ENCODE assay signal across 17 cellular contexts in genomic region chr16:12406840-12407690, GRCh38.
DNase-seq lines count a peak whose midpoint lies in the region; ATAC-seq and TF ChIP-seq lines count a peak whose summit lies in the region.
"Had no signal": no experiment of that assay in that cellular context is flagged by ENCODE, and none has a peak within 500 bp of the region (broad histone marks: within the 10 kb centered on the region; RNA-seq: fewer than 3 reads in every experiment).

No MANE protein-coding gene starts in this region.

- H3K9me3 ChIP-seq in CD4-positive, alpha-beta T cell (ENCODE audit: control insufficient read depth, low read length): no peaks in the 10 kb centered on the region
- no peaks in the 10 kb centered on the region for H3K9me3 ChIP-seq in Caco-2
- H3K9me3 ChIP-seq: colonic mucosa had no signal

- H3K4me3 Mint-ChIP-seq in CD4-positive, alpha-beta T cell: no peak overlapping the region
- H3K4me3 Mint-ChIP-seq in Caco-2 (ENCODE audit: unreplicated experiment): no peak overlapping the region
- H3K4me3 Mint-ChIP-seq: neural progenitor cell had no signal

- no peak overlapping the region for H3K4me3 ChIP-seq in Caco-2 (ENCODE audit: low read depth, low read length)
- H3K4me3 ChIP-seq: colonic mucosa, neural progenitor cell had no signal

- H3K4me1 ChIP-seq in Caco-2: no peaks in the 10 kb centered on the region
- H3K4me1 ChIP-seq: colonic mucosa had no signal

- DNase-seq in GM04504 (ENCODE audit: low read depth) (peak; percentile 22), NCI-H226 (peak; percentile 8), dermis blood vessel endothelial cell (peak; percentile 63), renal cortical epithelial cell (ENCODE audit: low read depth) (peak; percentile 89), Caco-2 (no peak), GM19240 (ENCODE audit: insufficient read length, low spot score) (no peak), SIG-M5 treated with dmso at 0.1 percent for 504 hours (lab: John Stamatoyannopoulos, UW; ENCODE audit: unreplicated experiment) (no peak)
- no peak for DNase-seq in CD4-positive, alpha-beta T cell
- DNase-seq: activated T-cell treated with anti-CD3 and anti-CD28 coated beads, Interleukin-2, amount 50 U/mL, for 1 hour; colonic mucosa; NCI-H1436; NCI-H510A; RPMI8226; stimulated activated naive CD4-positive, alpha-beta T cell treated with Interleukin-2 at 50 U/mL for 16 hours; T-helper 2 cell had no signal

- H3K36me3 Mint-ChIP-seq in CD4-positive, alpha-beta T cell (ENCODE audit: low read depth): peaks cover 35% of the 10 kb centered on the region
- H3K36me3 Mint-ChIP-seq in Caco-2 (ENCODE audit: insufficient read depth, unreplicated experiment): no peaks in the 10 kb centered on the region

- no peak for TF ChIP-seq CTCF in CD4-positive, alpha-beta T cell (IDR thresholded peaks at IDR 0.05)
- no peak for TF ChIP-seq CTCF in Caco-2 (IDR thresholded peaks at IDR 0.05; ENCODE audit: insufficient read depth in 1 of 2, low read depth in 1 of 2, low read length in 1 of 2, severe bottlenecking in 1 of 2, unreplicated experiment in 1 of 2)

- POLR2A ChIA-PET in CD4-positive, alpha-beta T cell (lab: Charles Lee): no interaction called here
- POLR2A ChIA-PET in Caco-2 (lab: Charles Lee): no interaction called here

- H3K27ac Mint-ChIP-seq in CD4-positive, alpha-beta T cell: no peak overlapping the region
- no peak overlapping the region for H3K27ac Mint-ChIP-seq in Caco-2 (ENCODE audit: unreplicated experiment)
- H3K27ac Mint-ChIP-seq: neural progenitor cell had no signal

- H3K36me3 ChIP-seq in Caco-2 (ENCODE audit: control insufficient read depth, insufficient read depth, low read length): no peaks in the 10 kb centered on the region
- H3K36me3 ChIP-seq: colonic mucosa, neural progenitor cell had no signal

- CTCF ChIA-PET in CD4-positive, alpha-beta T cell (lab: Charles Lee): no interaction called here
- CTCF ChIA-PET in Caco-2 (lab: Charles Lee): interaction anchor here (0.7 kb wide), 1 partner anchor 95 kb away, joined by 6 read pairs; no protein-coding TSS in a partner anchor

- no peaks in the 10 kb centered on the region for H3K9me3 Mint-ChIP-seq in CD4-positive, alpha-beta T cell
- H3K9me3 Mint-ChIP-seq in Caco-2 (ENCODE audit: unreplicated experiment): no peaks in the 10 kb centered on the region

- BruUV-seq in Caco-2 (replicated peaks; lab: Mats Ljungman, UMichigan): no TSS peak

- H3K27me3 ChIP-seq in CD4-positive, alpha-beta T cell (ENCODE audit: control insufficient read depth, insufficient read depth, low read length): no peaks in the 10 kb centered on the region
- no peaks in the 10 kb centered on the region for H3K27me3 ChIP-seq in Caco-2 (replicated peaks; ENCODE audit: control insufficient read depth, insufficient read depth, low read length)
- H3K27me3 ChIP-seq: colonic mucosa, neural progenitor cell had no signal

- ATAC-seq in CD4-positive, alpha-beta T cell (ENCODE audit: poor library complexity): no peak
- ATAC-seq: esophagus mucosa had no signal

- intact Hi-C loops in CD4-positive, alpha-beta T cell (cut with DNase I, micrococcal nuclease): no loop called here
- intact Hi-C loops in Caco-2 (cut with micrococcal nuclease; ENCODE audit: unreplicated experiment): no loop called here

- no peaks in the 10 kb centered on the region for H3K4me1 Mint-ChIP-seq in CD4-positive, alpha-beta T cell (ENCODE audit: low read depth)
- no peaks in the 10 kb centered on the region for H3K4me1 Mint-ChIP-seq in Caco-2 (ENCODE audit: low read depth, unreplicated experiment)

- no peaks in the 10 kb centered on the region for H3K27me3 Mint-ChIP-seq in CD4-positive, alpha-beta T cell
- no peaks in the 10 kb centered on the region for H3K27me3 Mint-ChIP-seq in Caco-2 (ENCODE audit: insufficient read depth, unreplicated experiment)

- H3K27ac ChIP-seq in CD4-positive, alpha-beta T cell (ENCODE audit: low read depth, low read length): no peak overlapping the region
- H3K27ac ChIP-seq: colonic mucosa, neural progenitor cell had no signal

Comparison
In these comparisons a context has a peak if more than half of its experiments do, and no peak if none do; other contexts are left out.
1. DNase-seq: peak in GM04504 (single experiment), NCI-H226 (single experiment), dermis blood vessel endothelial cell (single experiment) and renal cortical epithelial cell (single experiment); none in CD4-positive, alpha-beta T cell (0 of 10), Caco-2 (0 of 2), GM19240 (single experiment) and SIG-M5 treated with dmso at 0.1 percent for 504 hours (single experiment).